ENCODE assay signal across 8 cellular contexts in the genomic region with DNA sequence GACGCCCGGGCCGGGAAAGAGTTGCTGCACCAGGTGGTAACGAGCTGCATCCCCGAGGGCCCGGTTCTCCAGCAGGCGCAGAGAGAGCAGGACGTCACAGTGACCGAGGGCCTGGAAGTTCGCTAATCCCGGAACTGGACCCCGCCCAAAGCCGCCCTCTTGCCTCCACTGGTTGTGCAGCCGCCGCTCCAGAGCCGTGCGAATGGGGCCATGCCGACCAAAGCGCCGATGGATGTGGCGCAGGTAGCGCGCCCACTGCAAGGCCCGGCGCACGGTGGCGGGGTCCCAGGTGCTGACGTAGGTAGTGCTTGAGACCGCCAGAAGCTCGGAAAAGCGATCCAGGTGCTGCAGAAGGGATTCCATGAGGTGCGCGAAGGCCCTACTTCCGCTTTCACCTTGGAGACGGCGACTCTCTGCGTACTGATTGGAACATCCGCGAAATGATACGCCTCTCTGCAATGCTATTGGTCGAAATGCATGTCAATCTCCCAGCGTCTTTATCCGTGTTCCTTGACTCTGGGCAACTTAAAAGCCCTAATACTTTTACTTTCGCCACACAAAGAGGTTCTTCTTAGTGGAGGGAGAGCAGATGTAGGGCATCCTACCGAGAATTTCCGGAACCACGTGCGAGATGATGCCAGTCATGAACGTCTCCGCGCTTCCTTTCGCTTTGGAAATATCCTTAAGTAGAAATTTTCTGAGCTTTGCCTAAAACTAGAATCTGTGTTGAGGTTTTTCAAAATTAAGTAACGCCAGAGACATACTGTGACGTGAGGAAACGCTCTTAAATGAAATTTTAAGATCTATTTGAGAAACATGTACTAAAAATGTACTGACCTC. TPM values are rescaled to one million over a fixed set of nuclear protein-coding genes. Genes with fewer than 3 reads are reported as not detected.
DNase-seq lines count a peak whose midpoint lies in the region; ATAC-seq and TF ChIP-seq lines count a peak whose summit lies in the region.

A gene with protein sequence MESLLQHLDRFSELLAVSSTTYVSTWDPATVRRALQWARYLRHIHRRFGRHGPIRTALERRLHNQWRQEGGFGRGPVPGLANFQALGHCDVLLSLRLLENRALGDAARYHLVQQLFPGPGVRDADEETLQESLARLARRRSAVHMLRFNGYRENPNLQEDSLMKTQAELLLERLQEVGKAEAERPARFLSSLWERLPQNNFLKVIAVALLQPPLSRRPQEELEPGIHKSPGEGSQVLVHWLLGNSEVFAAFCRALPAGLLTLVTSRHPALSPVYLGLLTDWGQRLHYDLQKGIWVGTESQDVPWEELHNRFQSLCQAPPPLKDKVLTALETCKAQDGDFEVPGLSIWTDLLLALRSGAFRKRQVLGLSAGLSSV (minus strand): TSS at position 376 of the 840 bp plus-strand sequence. CDS start 13 bp downstream, at position 363.

- TF ChIP-seq POLR2A in Peyer's patch (IDR thresholded peaks at IDR 0.05) (peak in 1 of 2 donors; percentile 54), esophagus squamous epithelium (IDR thresholded peaks at IDR 0.05) (peak in 2 of 4 donors; percentile 21)

- ATAC-seq in GM21737 (IDR thresholded peaks at IDR 0.05; ENCODE audit: unreplicated experiment) = peak; percentile 96

- WGBS in esophagus squamous epithelium, 2 donors = 2% methylated on average over 16 of the region's 55 CpGs

- peaks cover 30% of the 10 kb centered on the region for H3K79me2 ChIP-seq in KMS-11 (ENCODE audit: insufficient read depth, low read depth)

- H4K20me1 ChIP-seq in KMS-11 (ENCODE audit: insufficient read depth) = no peaks in the 10 kb centered on the region

- peak within 1 kb of the TSS; percentile 77 for H3K4me2 ChIP-seq in KMS-11

- H3K9me3 ChIP-seq in Peyer's patch = no peaks in the 10 kb centered on the region
- H3K9me3 ChIP-seq in esophagus squamous epithelium = no peaks in the 10 kb centered on the region

- DNase-seq in DMS53 treated with DMSO at 0.1 percent for 48 hours (lab: John Stamatoyannopoulos, UW; ENCODE audit: unreplicated experiment) = peak; percentile 96
- peak; percentile 95 to 99 (median 96) for DNase-seq in Peyer's patch
- DNase-seq in activated T-cell treated with anti-CD3 and anti-CD28 coated beads, Interleukin-2, amount 50 U/mL, for 48 hours = peak; percentile 92
- peak; percentile 71 for DNase-seq in esophagus squamous epithelium (lab: John Stamatoyannopoulos, UW)
- DNase-seq in myocyte (ENCODE audit: low read depth) = peak; percentile 99
- peak; percentile 62 to 89 for DNase-seq in stimulated activated CD8-positive, alpha-beta memory T cell treated with anti-CD3 and anti-CD28 coated beads, Interleukin-7, amount 100 ng/mL, for 48 hours (ENCODE audit: extremely low read depth in 1 of 2, low read depth in 1 of 2)

- H3K4me3 ChIP-seq in KMS-11 (IDR thresholded peaks at IDR 0.05; ENCODE audit: insufficient read depth, low read depth, low read length) (no peak within 1 kb of the TSS), Peyer's patch (peak within 1 kb of the TSS; percentile 78 to 93 (median 83)), esophagus squamous epithelium (peak within 1 kb of the TSS; percentile 60 to 96 (median 76))

- H3K4me1 ChIP-seq in KMS-11 (ENCODE audit: low read depth, poor library complexity, severe bottlenecking) (peaks cover 23% of the 10 kb centered on the region), Peyer's patch (peaks cover 0 to 16% (median 4%) of the 10 kb centered on the region in 4 donors), esophagus squamous epithelium (peaks cover 6 to 36% (median 7%) of the 10 kb centered on the region in 3 donors)

- H2AFZ ChIP-seq in KMS-11 (ENCODE audit: low read depth) = peak within 1 kb of the TSS; percentile 62

- intact Hi-C loops in esophagus squamous epithelium (cut with DNase I) = no loop called here

- H3K27me3 ChIP-seq in KMS-11 (ENCODE audit: insufficient read depth, low read depth) (no peaks in the 10 kb centered on the region), Peyer's patch (no peaks in the 10 kb centered on the region), esophagus squamous epithelium (no peaks in the 10 kb centered on the region)

- H3K36me3 ChIP-seq in KMS-11 (ENCODE audit: insufficient read depth) (no peaks in the 10 kb centered on the region), Peyer's patch (no peaks in the 10 kb centered on the region), esophagus squamous epithelium (no peaks in the 10 kb centered on the region)

- H3K9ac ChIP-seq in KMS-11 = peak within 1 kb of the TSS; percentile 93

- no peak for TF ChIP-seq CTCF in KMS-11 (conservative IDR thresholded peaks at IDR 0.05; ENCODE audit: low read depth, low read length)
- no peak for TF ChIP-seq CTCF in Peyer's patch (IDR thresholded peaks at IDR 0.05)
- no peak for TF ChIP-seq CTCF in esophagus squamous epithelium (IDR thresholded peaks at IDR 0.05)

- H3K27ac ChIP-seq in KMS-11 = peak within 1 kb of the TSS; percentile 93
- peak within 1 kb of the TSS; percentile 89 to 97 (median 92) for H3K27ac ChIP-seq in Peyer's patch
- H3K27ac ChIP-seq in esophagus squamous epithelium = peak within 1 kb of the TSS; percentile 87 to 95 (median 91)

RNA-seq across cellular contexts. Expression of the gene that starts here (rescaled TPM):
- total RNA-seq in Peyer's patch = 10 to 100 TPM in 3 of 4 donors, 1 to 10 TPM in 1; 10.0 to 11.6 (median 11.4) TPM
- 1 to 10 TPM; 4.4 to 9.1 (median 6.0) TPM for total RNA-seq in esophagus squamous epithelium
- 4.2 and 5.6 TPM in 2 replicates for total RNA-seq in myocyte
- polyA plus RNA-seq in myocyte (2012) = 3.2 TPM
